ENCODE assay signal across 8 cellular contexts in the genomic region with DNA sequence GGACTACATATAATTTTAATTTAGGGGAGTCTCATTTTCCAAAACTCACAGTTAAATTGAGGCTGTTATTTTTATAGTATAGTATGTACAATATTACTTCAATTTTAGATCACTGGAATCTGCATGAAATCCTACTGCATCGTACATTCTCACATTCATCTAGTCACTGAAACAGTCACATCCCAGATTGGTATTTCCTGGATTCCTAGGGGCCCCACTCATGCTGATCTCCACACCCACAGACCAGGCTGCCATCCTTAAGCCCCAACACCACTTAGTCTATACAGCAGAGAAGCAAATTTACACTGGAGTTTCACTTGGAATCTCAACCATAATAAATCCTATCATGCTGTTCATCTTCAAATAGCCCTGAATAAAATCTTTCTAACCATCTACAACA. TPM values are rescaled to one million over a fixed set of nuclear protein-coding genes. Genes with fewer than 3 reads are reported as not detected.
DNase-seq lines count a peak whose midpoint lies in the region; ATAC-seq, FAIRE-seq and TF ChIP-seq lines count a peak whose summit lies in the region.
"Not testable (repeated sequence)": the region's sequence is repeated elsewhere in the genome, so short reads cannot be mapped to it uniquely, and the experiment has no call there.

No MANE protein-coding gene starts in this region.

- H3K9me3 Mint-ChIP-seq in GM23338 = not testable (repeated sequence)

- H3K4me1 Mint-ChIP-seq in GM23338 = not testable (repeated sequence)

- H3K9me3 ChIP-seq in MG63; adipocyte (ENCODE audit: control insufficient read depth, low read length); fibroblast of lung (ENCODE audit: control insufficient read depth, insufficient read depth, low read depth, low read length); keratinocyte (ENCODE audit: control insufficient read depth, low read depth, low read length): not testable (repeated sequence)

- 0 out of 2 replicates have a peak overlapping the region, but pooled peaks have one; percentile 1 for H3K27ac Mint-ChIP-seq in GM23338

- H3K27me3 ChIP-seq in GM23338 (ENCODE audit: insufficient read depth); MG63; adipocyte (replicated peaks; ENCODE audit: control insufficient read depth, insufficient read depth, low read length); bronchial epithelial cell (ENCODE audit: control insufficient read depth, insufficient read depth, low read length); fibroblast of lung (ENCODE audit: control insufficient read depth, insufficient read depth, low read length); keratinocyte (ENCODE audit: control insufficient read depth, extremely low read depth, insufficient read depth, low read length): not testable (repeated sequence)

- not testable (repeated sequence) for H3K27me3 Mint-ChIP-seq in GM23338 (ENCODE audit: insufficient read depth, low read depth, poor library complexity)

- H4K20me1 ChIP-seq in GM23338 (replicated peaks; ENCODE audit: insufficient read depth); fibroblast of lung (ENCODE audit: control insufficient read depth, extremely low read depth, insufficient read depth, low read length); keratinocyte (ENCODE audit: control insufficient read depth, extremely low read depth, insufficient read depth, low read length): not testable (repeated sequence)

- H3K36me3 Mint-ChIP-seq in GM23338 (ENCODE audit: low read depth) = peaks cover 52% of the 10 kb centered on the region

- not testable (repeated sequence) for H2AFZ ChIP-seq in GM23338; fibroblast of lung (ENCODE audit: low read length); keratinocyte (ENCODE audit: control insufficient read depth, low read length)

- not testable (repeated sequence) for H3K9me2 ChIP-seq in GM23338 (ENCODE audit: insufficient read depth)

- H3K9me1 ChIP-seq in keratinocyte (ENCODE audit: control insufficient read depth, extremely low read depth, insufficient read depth, low read length) = not testable (repeated sequence)

- H3K4me2 ChIP-seq in GM23338; fibroblast of lung (ENCODE audit: extremely low read depth, insufficient read depth, low read length); keratinocyte (ENCODE audit: control insufficient read depth, extremely low read depth, insufficient read depth, low read depth, low read length): not testable (repeated sequence)

- ATAC-seq in GM23338 = not testable (repeated sequence)

- not testable (repeated sequence) for H3K79me2 ChIP-seq in GM23338 (replicated peaks; ENCODE audit: insufficient read depth); fibroblast of lung (ENCODE audit: control insufficient read depth, insufficient read depth, low read length); keratinocyte (ENCODE audit: control insufficient read depth, insufficient read depth, low read length)

- dilution Hi-C loops in keratinocyte (cut with MboI; ENCODE audit: extremely low pct_ligation_motif_present, low sequenced_read_pairs) = not testable (repeated sequence)

- H3K4me3 Mint-ChIP-seq in GM23338 = not testable (repeated sequence)

- not testable (repeated sequence) for TF ChIP-seq CTCF in AG10803 (conservative IDR thresholded peaks at IDR 0.05; ENCODE audit: low read length); GM23338 (conservative IDR thresholded peaks at IDR 0.05; ENCODE audit: low read depth in 2 of 2); bronchial epithelial cell (IDR thresholded peaks at IDR 0.05; ENCODE audit: insufficient read depth, low read length, severe bottlenecking); fibroblast of lung (conservative IDR thresholded peaks at IDR 0.05 in 1 of 2, IDR thresholded peaks at IDR 0.05 in 1 of 2; ENCODE audit: low read depth in 1 of 2, low read length in 2 of 2); keratinocyte (optimal IDR thresholded peaks at IDR 0.05 in 1 of 3, IDR thresholded peaks at IDR 0.05 in 1 of 3, conservative IDR thresholded peaks at IDR 0.05 in 1 of 3; ENCODE audit: extremely low read depth in 1 of 3, insufficient read depth in 2 of 3, low read length in 3 of 3)

- not testable (repeated sequence) for FAIRE-seq in bronchial epithelial cell (lab: Jason Lieb, UNC)
- FAIRE-seq in keratinocyte (lab: Jason Lieb, UNC) = peak; percentile 98

- not testable (repeated sequence) for H3K4me3 ChIP-seq in AG10803 (ENCODE audit: low read length); GM23338; MG63; adipocyte (ENCODE audit: low read length); bronchial epithelial cell (ENCODE audit: low read depth, low read length); fibroblast of lung (replicated peaks in 1 of 4; ENCODE audit: control extremely low read depth in 1 of 4, insufficient read depth in 1 of 4, low read depth in 3 of 4, low read length in 4 of 4); keratinocyte (ENCODE audit: control insufficient read depth in 2 of 3, extremely low read depth in 1 of 3, insufficient read depth in 2 of 3, low read depth in 1 of 3, low read length in 3 of 3); skeletal muscle cell (ENCODE audit: low read depth, low read length)

- not testable (repeated sequence) for H3K4me1 ChIP-seq in GM23338 (ENCODE audit: insufficient read depth); adipocyte (ENCODE audit: control insufficient read depth, insufficient read depth, low read length); fibroblast of lung (ENCODE audit: control insufficient read depth, extremely low read depth, insufficient read depth, low read length); keratinocyte (ENCODE audit: control insufficient read depth, extremely low read depth, insufficient read depth, low read length)

- H3F3A ChIP-seq in GM23338 (replicated peaks; ENCODE audit: low read depth) = not testable (repeated sequence)

- H3K36me3 ChIP-seq in GM23338 (ENCODE audit: insufficient read depth); MG63; adipocyte (ENCODE audit: control insufficient read depth, insufficient read depth, low read length, severe bottlenecking); bronchial epithelial cell (ENCODE audit: control insufficient read depth, insufficient read depth, low read length); fibroblast of lung (ENCODE audit: control insufficient read depth, insufficient read depth, low read length); keratinocyte (ENCODE audit: control insufficient read depth in 2 of 2, extremely low read depth in 1 of 2, insufficient read depth in 2 of 2, low read length in 2 of 2): not testable (repeated sequence)

- not testable (repeated sequence) for H3K9ac ChIP-seq in adipocyte (ENCODE audit: low read length); fibroblast of lung (ENCODE audit: insufficient read depth, low read length); keratinocyte (ENCODE audit: control insufficient read depth, extremely low read depth, insufficient read depth, low read length)

- not testable (repeated sequence) for H3K27ac ChIP-seq in GM23338 (ENCODE audit: low read depth); keratinocyte (ENCODE audit: control insufficient read depth, insufficient read depth, low read length)
- peak overlapping the region; percentile 14 for H3K27ac ChIP-seq in fibroblast of lung (ENCODE audit: insufficient read depth, low read length)

- peak; percentile 70 for DNase-seq in AG10803 (ENCODE audit: low read depth)
- DNase-seq in GM23338 (ENCODE audit: low spot score); keratinocyte (ENCODE audit: low read depth, low spot score): not testable (repeated sequence)
- peak; percentile 34 for DNase-seq in MG63
- DNase-seq in adipocyte (ENCODE audit: low read depth) = peak; percentile 41
- DNase-seq in bronchial epithelial cell (ENCODE audit: low read depth) = peak; percentile 40
- DNase-seq in fibroblast of lung (ENCODE audit: low read depth in 2 of 2) = peak; percentile 24 to 70
- peak; percentile 10 for DNase-seq in skeletal muscle cell (ENCODE audit: low read depth)

RNA-seq across cellular contexts. Expression of a gene that starts 26.4 kb away (rescaled TPM):
- total RNA-seq in GM23338 (2014; rRNA removed; shearing (Covaris generic)) = 2.8 and 4.6 TPM in 2 replicates
- polyA plus RNA-seq in GM23338 (2016; fragmentation: Nextera tagmentation; extraction: Ambion mirVana) (5.6 and 6.2 TPM in 2 replicates), fibroblast of lung (0.97 and 4.7 TPM in 2 replicates), keratinocyte (1.4 to 2.5 TPM (median 1.9 TPM) in 3 replicates)
- 0.52 and 3.6 TPM in 2 replicates for total RNA-seq in MG63 (2014; rRNA removed; shearing (Covaris generic); ENCODE audit: low replicate concordance)
- total RNA-seq in bronchial epithelial cell (2.6 and 3.2 TPM in 2 replicates), fibroblast of lung (2.6 and 6.1 TPM in 2 replicates)
- polyA plus RNA-seq in fibroblast of lung (2012) = 0.47 and 2.8 TPM in 2 replicates
- polyA minus RNA-seq in fibroblast of lung (ENCODE audit: low replicate concordance) (0.07 and 3.5 TPM in 2 replicates), keratinocyte (4.3 to 8.1 TPM (median 7.7 TPM) in 3 replicates)
- polyA plus RNA-seq in keratinocyte (2011; ENCODE audit: low read depth) = 3.0 TPM
- polyA plus RNA-seq in keratinocyte (2011; cell fraction: cytosol; rRNA removed) = 0.99 and 1.1 TPM in 2 replicates
- 4.2 and 4.7 TPM in 2 replicates for polyA plus RNA-seq in keratinocyte (2011; cell fraction: nucleus; rRNA removed)
- polyA plus RNA-seq in keratinocyte (2012; ENCODE audit: low replicate concordance) = 1.0 and 1.2 TPM in 2 replicates
- polyA minus RNA-seq in keratinocyte (2011; cell fraction: cytosol; rRNA and poly(A)+ RNA removed) = 1.7 TPM
- polyA minus RNA-seq in keratinocyte (2011; cell fraction: nucleus; rRNA and poly(A)+ RNA removed) = 4.1 and 6.4 TPM in 2 replicates
